In genomic region chr3:197627772-197628523, GRCh38 we compare ENCODE assay signal across 8 cellular contexts.
A peak's percentile ranks its signal among the peaks of the same experiment; 100 is the strongest.
DNase-seq lines count a peak whose midpoint lies in the region; ATAC-seq and TF ChIP-seq lines count a peak whose summit lies in the region.
"Not testable (repeated sequence)": the region's sequence is repeated elsewhere in the genome, so short reads cannot be mapped to it uniquely, and the experiment has no call there.

No MANE protein-coding gene starts in this region.

- not testable (repeated sequence) for H3K36me3 ChIP-seq in CD8-positive, alpha-beta memory T cell (ENCODE audit: insufficient read depth, low read length)

- POLR2A ChIA-PET in CD8-positive, alpha-beta memory T cell (lab: Charles Lee), result not testable (repeated sequence)

- H3K4me3 ChIP-seq in CD8-positive, alpha-beta memory T cell (ENCODE audit: low read length), result peak overlapping the region; percentile 47

- ATAC-seq in HG03439 (IDR thresholded peaks at IDR 0.05; ENCODE audit: unreplicated experiment), result peak; percentile 84

- H3K27ac ChIP-seq in CD8-positive, alpha-beta memory T cell (ENCODE audit: low read depth, low read length), result peak overlapping the region; percentile 59
- H3K27ac ChIP-seq in angular gyrus (ENCODE audit: low read depth, low read length), result peak overlapping the region; percentile 70

- TF ChIP-seq CTCF in GM20000 (IDR thresholded peaks at IDR 0.05; ENCODE audit: extremely low read depth, missing control alignments); glutamatergic neuron (IDR thresholded peaks at IDR 0.05; ENCODE audit: partially characterized antibody, unreplicated experiment); nephron (IDR thresholded peaks at IDR 0.05; ENCODE audit: unreplicated experiment in 3 of 3): not testable (repeated sequence)

- not testable (repeated sequence) for H3K4me1 ChIP-seq in CD8-positive, alpha-beta memory T cell (ENCODE audit: insufficient read depth, low read length)

- H3K4me1 Mint-ChIP-seq in CD8-positive, alpha-beta memory T cell; glutamatergic neuron (ENCODE audit: low read depth, unreplicated experiment): not testable (repeated sequence)
- H3K4me1 Mint-ChIP-seq in nephron, result peaks cover 10% of the 10 kb centered on the region

- peak; percentile 81 to 93 (median 88) for DNase-seq in CD8-positive, alpha-beta memory T cell
- DNase-seq in GM20000 (ENCODE audit: low spot score) (peak; percentile 52), T-helper 2 cell (peak; percentile 78 to 89 (median 85)), glutamatergic neuron (peak; percentile 96)
- peak; percentile 87 to 89 for DNase-seq in stimulated activated CD8-positive, alpha-beta memory T cell treated with anti-CD3 and anti-CD28 coated beads, Interleukin-2, amount 100 ng/mL, for 48 hours (ENCODE audit: low read depth in 2 of 2)

- not testable (repeated sequence) for H3K36me3 Mint-ChIP-seq in CD8-positive, alpha-beta memory T cell; glutamatergic neuron (ENCODE audit: unreplicated experiment); nephron (ENCODE audit: low read depth)

- not testable (repeated sequence) for H3K27me3 Mint-ChIP-seq in CD8-positive, alpha-beta memory T cell; glutamatergic neuron (ENCODE audit: unreplicated experiment); nephron (ENCODE audit: low read depth)

- not testable (repeated sequence) for H3K9me3 ChIP-seq in CD8-positive, alpha-beta memory T cell (ENCODE audit: low read length)

- H3K4me3 Mint-ChIP-seq in CD8-positive, alpha-beta memory T cell, result peak overlapping the region; percentile 73 to 90 (median 81)
- H3K4me3 Mint-ChIP-seq in glutamatergic neuron (ENCODE audit: unreplicated experiment) (peak overlapping the region; percentile 80), nephron (peak overlapping the region; percentile 83 to 92 (median 90))

- H3K9me3 Mint-ChIP-seq in CD8-positive, alpha-beta memory T cell; glutamatergic neuron (ENCODE audit: unreplicated experiment); nephron: not testable (repeated sequence)

- H3K27ac Mint-ChIP-seq in CD8-positive, alpha-beta memory T cell, result peak overlapping the region in 4 of 8 donors; percentile 60 to 78 (median 68)
- H3K27ac Mint-ChIP-seq in glutamatergic neuron (ENCODE audit: unreplicated experiment), result not testable (repeated sequence)
- peak overlapping the region; percentile 57 to 78 (median 72) for H3K27ac Mint-ChIP-seq in nephron

- CTCF ChIA-PET in CD8-positive, alpha-beta memory T cell (lab: Charles Lee), result not testable (repeated sequence)

- H3K27me3 ChIP-seq in CD8-positive, alpha-beta memory T cell (ENCODE audit: insufficient read depth, low read length, poor library complexity, severe bottlenecking), result not testable (repeated sequence)

Comparison
In these comparisons a context has a peak if more than half of its experiments do, and no peak if none do; other contexts are left out.
1. Peak in every context shown above with its lines: DNase-seq, ATAC-seq, H3K4me3 ChIP-seq and H3K27ac ChIP-seq.